In the genomic region with DNA sequence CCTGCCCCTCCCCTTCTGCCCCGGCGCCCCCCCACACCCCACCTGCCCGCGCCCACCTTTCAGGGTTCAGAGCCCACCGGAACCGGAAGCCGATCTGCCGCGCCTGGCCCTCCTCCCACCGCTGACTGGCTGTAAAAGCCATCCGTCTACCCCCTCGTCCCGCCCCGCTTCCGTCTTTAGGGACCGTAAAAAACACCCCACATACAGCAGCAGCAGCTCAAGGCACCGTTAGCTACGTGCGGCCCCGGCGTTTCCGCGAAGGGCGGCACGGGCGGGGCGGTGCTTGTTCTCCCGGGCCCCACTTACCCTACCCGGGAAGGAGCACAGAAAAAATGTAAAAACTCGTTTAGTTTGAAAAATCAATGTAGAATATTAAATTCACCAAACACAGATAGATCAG, we compare ENCODE assay signal across 8 cellular contexts. TPM values are rescaled to one million over a fixed set of nuclear protein-coding genes. Genes with fewer than 3 reads are reported as not detected.
DNase-seq lines count a peak whose midpoint lies in the region; ATAC-seq and TF ChIP-seq lines count a peak whose summit lies in the region.

MRPL28 (minus strand) TSS at position 96 of the 400 bp plus-strand sequence. CDS start 320 bp downstream, outside the sequence.

- intact Hi-C loops in activated CD4-positive, alpha-beta T cell treated with anti-CD3 and anti-CD28 coated beads, Interleukin-2, amount 10 ng/mL, durations not matched to agents 24 days and 14 days (cut with micrococcal nuclease) = loop anchor here (1.0 kb wide), 1 partner anchor 17 kb away; no protein-coding TSS in a partner anchor
- intact Hi-C loops in colonic mucosa (cut with DNase I) = no loop called here
- intact Hi-C loops in left colon (cut with DNase I, micrococcal nuclease) = no loop called here

- peaks cover 11% of the 10 kb centered on the region for H3K36me3 Mint-ChIP-seq in activated CD4-positive, alpha-beta T cell treated with anti-CD3 and anti-CD28 coated beads, Interleukin-2, amount 10 ng/mL, durations not matched to agents 24 days and 14 days (ENCODE audit: low read depth)

- H3K4me1 Mint-ChIP-seq in activated CD4-positive, alpha-beta T cell treated with anti-CD3 and anti-CD28 coated beads, Interleukin-2, amount 10 ng/mL, durations not matched to agents 24 days and 14 days = peaks cover 10% of the 10 kb centered on the region

- no peaks in the 10 kb centered on the region for H3K27me3 ChIP-seq in colonic mucosa

- no peaks in the 10 kb centered on the region for H3K27me3 Mint-ChIP-seq in activated CD4-positive, alpha-beta T cell treated with anti-CD3 and anti-CD28 coated beads, Interleukin-2, amount 10 ng/mL, durations not matched to agents 24 days and 14 days

- no peaks in the 10 kb centered on the region for H3K9me3 Mint-ChIP-seq in activated CD4-positive, alpha-beta T cell treated with anti-CD3 and anti-CD28 coated beads, Interleukin-2, amount 10 ng/mL, durations not matched to agents 24 days and 14 days

- no peak within 1 kb of the TSS for H3K9ac ChIP-seq in colonic mucosa (ENCODE audit: low read depth in 2 of 2, low read length in 2 of 2)

- H3K36me3 ChIP-seq in colonic mucosa = peaks cover 8% of the 10 kb centered on the region

- peaks cover 5% of the 10 kb centered on the region for H3K4me1 ChIP-seq in colonic mucosa

- no peaks in the 10 kb centered on the region for H3K9me3 ChIP-seq in colonic mucosa

- TF ChIP-seq CTCF in colonic mucosa (IDR thresholded peaks at IDR 0.05) = no peak

- DNase-seq in AML-193 (lab: John Stamatoyannopoulos, UW) = peak; percentile 88 to 91
- peak; percentile 99 for DNase-seq in GM19238 (ENCODE audit: insufficient read length, low spot score)
- DNase-seq in NCI-H69 (lab: John Stamatoyannopoulos, UW) = peak; percentile 97
- peak; percentile 98 for DNase-seq in activated CD4-positive, alpha-beta T cell treated with anti-CD3 and anti-CD28 coated beads, Interleukin-2, amount 10 ng/mL, durations not matched to agents 24 days and 14 days
- DNase-seq in colonic mucosa = peak; percentile 96
- peak; percentile 95 to 96 for DNase-seq in left colon
- DNase-seq in stimulated activated CD4-positive, alpha-beta T cell treated with anti-CD3 and anti-CD28 coated beads, Interleukin-1b, Interleukin-23, amount 100 ng/mL, for 4 hours (ENCODE audit: low read depth in 2 of 2) = peak; percentile 89 to 91

- peak; percentile 84 for ATAC-seq in HG03460 (IDR thresholded peaks at IDR 0.05; ENCODE audit: unreplicated experiment)
- ATAC-seq in left colon = peak; percentile 92

- H3K4me3 ChIP-seq in colonic mucosa = peak within 1 kb of the TSS; percentile 41

- peak within 1 kb of the TSS; percentile 95 for H3K27ac Mint-ChIP-seq in activated CD4-positive, alpha-beta T cell treated with anti-CD3 and anti-CD28 coated beads, Interleukin-2, amount 10 ng/mL, durations not matched to agents 24 days and 14 days

- peak within 1 kb of the TSS; percentile 44 for H3K27ac ChIP-seq in colonic mucosa

- peak within 1 kb of the TSS; percentile 96 for H3K4me3 Mint-ChIP-seq in activated CD4-positive, alpha-beta T cell treated with anti-CD3 and anti-CD28 coated beads, Interleukin-2, amount 10 ng/mL, durations not matched to agents 24 days and 14 days

RNA-seq across cellular contexts. Expression of gene MRPL28, which starts in this region (rescaled TPM):
- 106 and 109 TPM in 2 replicates for total RNA-seq in activated CD4-positive, alpha-beta T cell treated with anti-CD3 and anti-CD28 coated beads, Interleukin-2, amount 10 ng/mL, durations not matched to agents 24 days and 14 days
- total RNA-seq in colonic mucosa (10 to 100 TPM; 59.4 to 75.4 TPM), left colon (10 to 100 TPM; 47.7 to 48.2 TPM)

Comparison
In these comparisons a context has a peak if more than half of its experiments do, and no peak if none do; other contexts are left out.
1. Peak in every context shown above with its lines: DNase-seq, ATAC-seq, H3K4me3 ChIP-seq and H3K27ac ChIP-seq.